In genomic region chr7:11212080-11212711, GRCh38 we compare ENCODE assay signal across 8 cellular contexts.
DNase-seq lines count a peak whose midpoint lies in the region; ATAC-seq and FAIRE-seq lines count a peak whose summit lies in the region.

No MANE protein-coding gene starts in this region.

- FAIRE-seq in endometrium (lab: Jason Lieb, UNC) = peak; percentile 66

- H3K9me3 Mint-ChIP-seq in stimulated activated naive CD8-positive, alpha-beta T cell treated with anti-CD3 and anti-CD28 coated beads, Interleukin-15, amount 100 ng/mL, for 72 hours = no peaks in the 10 kb centered on the region

- ATAC-seq in GM19025 (IDR thresholded peaks at IDR 0.05; ENCODE audit: low read depth, unreplicated experiment) (peak; percentile 62), HG03139 (IDR thresholded peaks at IDR 0.05; ENCODE audit: unreplicated experiment) (peak; percentile 64)
- peak; percentile 71 for ATAC-seq in stimulated activated naive CD8-positive, alpha-beta T cell treated with anti-CD3 and anti-CD28 coated beads, Interleukin-15, amount 100 ng/mL, for 72 hours

- H3K27me3 Mint-ChIP-seq in stimulated activated naive CD8-positive, alpha-beta T cell treated with anti-CD3 and anti-CD28 coated beads, Interleukin-15, amount 100 ng/mL, for 72 hours = peaks cover 5% of the 10 kb centered on the region

- no peaks in the 10 kb centered on the region for H3K4me1 Mint-ChIP-seq in stimulated activated naive CD8-positive, alpha-beta T cell treated with anti-CD3 and anti-CD28 coated beads, Interleukin-15, amount 100 ng/mL, for 72 hours

- no peak overlapping the region for H3K27ac Mint-ChIP-seq in stimulated activated naive CD8-positive, alpha-beta T cell treated with anti-CD3 and anti-CD28 coated beads, Interleukin-15, amount 100 ng/mL, for 72 hours

- no peak overlapping the region for H3K4me3 Mint-ChIP-seq in stimulated activated naive CD8-positive, alpha-beta T cell treated with anti-CD3 and anti-CD28 coated beads, Interleukin-15, amount 100 ng/mL, for 72 hours

- DNase-seq in CMK (ENCODE audit: low read depth) (peak; percentile 22), NCI-H2171 (lab: John Stamatoyannopoulos, UW) (peak; percentile 67), mucosa of gallbladder (ENCODE audit: low spot score) (peak; percentile 56)
- DNase-seq in activated CD4-positive, CD25-positive, alpha-beta regulatory T cell treated with anti-CD3 and anti-CD28 coated beads, Interleukin-2, amount 50 U/mL, for 72 hours = peak; percentile 35
- peak; percentile 21 to 43 for DNase-seq in stimulated activated naive CD8-positive, alpha-beta T cell treated with anti-CD3 and anti-CD28 coated beads, Interleukin-15, amount 100 ng/mL, for 72 hours

Comparison
In these comparisons a context has a peak if more than half of its experiments do, and no peak if none do; other contexts are left out.
1. Peak in every context shown above with its lines: DNase-seq and ATAC-seq.